ENCODE assay signal across 19 cellular contexts in the genomic region with DNA sequence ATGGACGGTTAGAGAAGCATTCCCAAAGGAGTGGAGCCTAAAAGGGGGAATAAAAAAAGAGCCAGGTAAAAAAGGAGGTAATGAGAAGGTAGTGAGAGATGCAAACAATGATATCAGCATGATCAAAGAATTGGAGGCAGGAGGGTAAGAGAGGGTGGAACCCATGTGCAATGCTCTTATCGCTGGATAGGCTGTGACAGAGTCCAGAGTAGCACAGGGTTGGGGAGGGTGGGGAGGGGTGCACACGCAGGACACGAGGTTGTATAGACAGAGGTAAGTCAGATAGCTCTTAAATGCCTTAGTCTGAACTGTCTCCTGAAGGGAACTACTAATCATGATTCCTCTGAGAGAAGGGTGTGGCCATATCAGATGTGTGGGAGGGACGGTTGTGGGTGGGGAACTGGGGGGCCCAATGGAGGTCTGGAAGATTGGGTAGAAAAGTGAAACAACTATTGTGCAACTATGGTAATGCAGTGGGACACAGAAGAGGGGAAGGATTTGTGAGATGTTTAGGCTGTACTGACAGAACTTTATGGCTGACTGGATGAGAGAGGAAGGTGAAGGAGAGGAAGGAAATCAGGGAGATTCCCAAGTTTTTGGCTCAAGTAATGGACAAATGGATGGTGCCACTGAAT.
A peak's percentile ranks its signal among the peaks of the same experiment; 100 is the strongest.
DNase-seq lines count a peak whose midpoint lies in the region; ATAC-seq and TF ChIP-seq lines count a peak whose summit lies in the region.
"Had no signal": no experiment of that assay in that cellular context is flagged by ENCODE, and none has a peak within 500 bp of the region (broad histone marks: within the 10 kb centered on the region; RNA-seq: fewer than 3 reads in every experiment).

No MANE protein-coding gene starts in this region.

- intact Hi-C loops in activated CD4-positive, alpha-beta T cell treated with anti-CD3 and anti-CD28 coated beads, Interleukin-2, amount 10 ng/mL, durations not matched to agents 24 days and 14 days (cut with micrococcal nuclease), result no loop called here
- intact Hi-C loops in activated CD4-positive, alpha-beta T cell treated with anti-CD3 and anti-CD28 coated beads for 36 hours (cut with DNase I, micrococcal nuclease), result no loop called here
- intact Hi-C loops in spleen (cut with DNase I; ENCODE audit: low total_unique reads), result no loop called here

- H3K4me3 Mint-ChIP-seq in activated CD4-positive, alpha-beta T cell treated with anti-CD3 and anti-CD28 coated beads, Interleukin-2, amount 10 ng/mL, durations not matched to agents 24 days and 14 days, result no peak overlapping the region
- H3K4me3 Mint-ChIP-seq in activated CD4-positive, alpha-beta T cell treated with anti-CD3 and anti-CD28 coated beads for 36 hours, result no peak overlapping the region
- no peak overlapping the region for H3K4me3 Mint-ChIP-seq in central memory CD8-positive, alpha-beta T cell
- H3K4me3 Mint-ChIP-seq: CD14-positive monocyte had no signal

- H3K27ac ChIP-seq in HEK293 (ENCODE audit: extremely low read depth, low read depth, low read length), result no peak overlapping the region
- H3K27ac ChIP-seq in neural cell (ENCODE audit: low read length), result peak overlapping the region; percentile 75
- H3K27ac ChIP-seq in spleen, result no peak overlapping the region
- H3K27ac ChIP-seq: 22Rv1, HL-60, PC-9, RWPE1 had no signal

- POLR2A ChIA-PET in activated CD4-positive, alpha-beta T cell treated with anti-CD3 and anti-CD28 coated beads for 36 hours (lab: Charles Lee), result no interaction called here
- POLR2A ChIA-PET in HEK293 (lab: Yijun Ruan, JAX), result no interaction called here

- TF ChIP-seq CTCF in HEK293 (tag by site-specific recombination; IDR thresholded peaks at IDR 0.05), result no peak
- no peak for TF ChIP-seq CTCF in neural cell (IDR thresholded peaks at IDR 0.05; ENCODE audit: poor library complexity, severe bottlenecking)
- no peak for TF ChIP-seq CTCF in spleen (IDR thresholded peaks at IDR 0.05 in 8 of 11, conservative IDR thresholded peaks at IDR 0.05 in 3 of 11)

- CTCF ChIA-PET in activated CD4-positive, alpha-beta T cell treated with anti-CD3 and anti-CD28 coated beads for 36 hours (lab: Charles Lee), result no interaction called here
- CTCF ChIA-PET in HEK293 (lab: Yijun Ruan, JAX), result no interaction called here

- no peak for DNase-seq in activated CD4-positive, alpha-beta T cell treated with anti-CD3 and anti-CD28 coated beads, Interleukin-2, amount 10 ng/mL, durations not matched to agents 24 days and 14 days
- no peak for DNase-seq in activated CD4-positive, alpha-beta T cell treated with anti-CD3 and anti-CD28 coated beads for 36 hours
- DNase-seq in central memory CD8-positive, alpha-beta T cell (ENCODE audit: low spot score in 2 of 2), result no peak
- DNase-seq in inferior parietal cortex (ENCODE audit: extremely low spot score) (no peak), spleen (no peak)
- DNase-seq: DMS79 treated with DMSO at 0.1 percent for 48 hours, NCI-H187 treated with DMSO at 0.1 percent for 48 hours, NCI-H226, NCI-H524, NCI-H82, PC-9, SIG-M5 had no signal

- H4K20me1 ChIP-seq in neural cell (ENCODE audit: insufficient read depth), result no peaks in the 10 kb centered on the region

- no peak for TF ChIP-seq RAD21 in neural cell (conservative IDR thresholded peaks at IDR 0.05)

- no peak overlapping the region for H2AFZ ChIP-seq in neural cell (ENCODE audit: low read depth, low read length)
- H2AFZ ChIP-seq: PC-9 had no signal

- peaks cover 9% of the 10 kb centered on the region for H3K36me3 Mint-ChIP-seq in activated CD4-positive, alpha-beta T cell treated with anti-CD3 and anti-CD28 coated beads, Interleukin-2, amount 10 ng/mL, durations not matched to agents 24 days and 14 days (ENCODE audit: low read depth)
- H3K36me3 Mint-ChIP-seq in activated CD4-positive, alpha-beta T cell treated with anti-CD3 and anti-CD28 coated beads for 36 hours (ENCODE audit: low read depth), result peaks cover 15% of the 10 kb centered on the region
- peaks cover 10% of the 10 kb centered on the region for H3K36me3 Mint-ChIP-seq in central memory CD8-positive, alpha-beta T cell (ENCODE audit: insufficient read depth)

- no peaks in the 10 kb centered on the region; a peak in 1 of 3 replicates for H3K36me3 ChIP-seq in HEK293 (ENCODE audit: control insufficient read depth in 2 of 2, insufficient read depth in 1 of 2, low read length in 2 of 2)
- no peaks in the 10 kb centered on the region for H3K36me3 ChIP-seq in neural cell (ENCODE audit: insufficient read depth, low read length)
- peaks cover 0 to 21% (median 0%) of the 10 kb centered on the region in 6 donors for H3K36me3 ChIP-seq in spleen

- H3K4me1 ChIP-seq in HEK293 (ENCODE audit: control insufficient read depth, insufficient read depth, low read length), result no peaks in the 10 kb centered on the region
- peaks cover 0 to 9% (median 0%) of the 10 kb centered on the region in 6 donors for H3K4me1 ChIP-seq in spleen

- peaks cover 12% of the 10 kb centered on the region for H3K4me1 Mint-ChIP-seq in activated CD4-positive, alpha-beta T cell treated with anti-CD3 and anti-CD28 coated beads, Interleukin-2, amount 10 ng/mL, durations not matched to agents 24 days and 14 days
- peaks cover 16% of the 10 kb centered on the region for H3K4me1 Mint-ChIP-seq in activated CD4-positive, alpha-beta T cell treated with anti-CD3 and anti-CD28 coated beads for 36 hours
- peaks cover 18% of the 10 kb centered on the region for H3K4me1 Mint-ChIP-seq in central memory CD8-positive, alpha-beta T cell

- peak overlapping the region; percentile 14 for H3K27ac Mint-ChIP-seq in activated CD4-positive, alpha-beta T cell treated with anti-CD3 and anti-CD28 coated beads, Interleukin-2, amount 10 ng/mL, durations not matched to agents 24 days and 14 days
- no peak overlapping the region for H3K27ac Mint-ChIP-seq in activated CD4-positive, alpha-beta T cell treated with anti-CD3 and anti-CD28 coated beads for 36 hours
- H3K27ac Mint-ChIP-seq in central memory CD8-positive, alpha-beta T cell (ENCODE audit: low read depth), result peak overlapping the region; percentile 23

- no peak for ATAC-seq in activated CD4-positive, alpha-beta T cell treated with anti-CD3 and anti-CD28 coated beads for 36 hours
- ATAC-seq in central memory CD8-positive, alpha-beta T cell (replicated peaks; ENCODE audit: extremely low read depth, poor library complexity, severe bottlenecking), result no peak
- no peak for ATAC-seq in HG03442 (IDR thresholded peaks at IDR 0.05; ENCODE audit: unreplicated experiment)

- peaks cover 4% of the 10 kb centered on the region for H3K9me3 Mint-ChIP-seq in activated CD4-positive, alpha-beta T cell treated with anti-CD3 and anti-CD28 coated beads, Interleukin-2, amount 10 ng/mL, durations not matched to agents 24 days and 14 days
- H3K9me3 Mint-ChIP-seq in activated CD4-positive, alpha-beta T cell treated with anti-CD3 and anti-CD28 coated beads for 36 hours (ENCODE audit: low read depth), result no peaks in the 10 kb centered on the region
- peaks cover 6% of the 10 kb centered on the region for H3K9me3 Mint-ChIP-seq in central memory CD8-positive, alpha-beta T cell
- H3K9me3 Mint-ChIP-seq: CD14-positive monocyte had no signal

- H3K9me2 ChIP-seq in neural cell (ENCODE audit: insufficient read depth, low read length), result no peaks in the 10 kb centered on the region

- H3K9me3 ChIP-seq in HEK293 (ENCODE audit: control insufficient read depth, insufficient read depth, low read depth, low read length), result no peaks in the 10 kb centered on the region
- H3K9me3 ChIP-seq in neural cell (ENCODE audit: low read length), result no peaks in the 10 kb centered on the region
- no peaks in the 10 kb centered on the region for H3K9me3 ChIP-seq in spleen

- peak overlapping the region; percentile 19 for H3K9ac ChIP-seq in neural cell (ENCODE audit: low read length)

- H3K27me3 ChIP-seq in neural cell (ENCODE audit: insufficient read depth, low read depth, low read length), result no peaks in the 10 kb centered on the region
- no peaks in the 10 kb centered on the region for H3K27me3 ChIP-seq in spleen (replicated peaks in 1 of 7)

- WGBS in spleen, 5 donors, result 83 to 93% (median 90%) methylated on average over 5 of the region's 5 CpGs

- peak overlapping the region; percentile 15 for H3K4me2 ChIP-seq in neural cell (ENCODE audit: low read length)
- H3K4me2 ChIP-seq: PC-9 had no signal

- no peak for TF ChIP-seq POLR2A in spleen (IDR thresholded peaks at IDR 0.05)

- no peak overlapping the region for H3K4me3 ChIP-seq in HEK293 (ENCODE audit: low read depth, low read length)
- peak overlapping the region; percentile 38 for H3K4me3 ChIP-seq in neural cell (ENCODE audit: low read length)
- no peak overlapping the region for H3K4me3 ChIP-seq in spleen
- H3K4me3 ChIP-seq: PC-9 had no signal

- H3K27me3 Mint-ChIP-seq in activated CD4-positive, alpha-beta T cell treated with anti-CD3 and anti-CD28 coated beads, Interleukin-2, amount 10 ng/mL, durations not matched to agents 24 days and 14 days, result no peaks in the 10 kb centered on the region
- H3K27me3 Mint-ChIP-seq in activated CD4-positive, alpha-beta T cell treated with anti-CD3 and anti-CD28 coated beads for 36 hours, result no peaks in the 10 kb centered on the region
- no peaks in the 10 kb centered on the region for H3K27me3 Mint-ChIP-seq in central memory CD8-positive, alpha-beta T cell

- no peak for TF ChIP-seq EP300 in neural cell (conservative IDR thresholded peaks at IDR 0.05; ENCODE audit: poor library complexity, severe bottlenecking)

- H3F3A ChIP-seq in neural cell (ENCODE audit: insufficient read depth, low read length, poor library complexity, severe bottlenecking), result no peaks in the 10 kb centered on the region

- no peaks in the 10 kb centered on the region for H3K79me2 ChIP-seq in neural cell (replicated peaks; ENCODE audit: insufficient read depth, low read length)

TF ChIP-seq in HEK293, 187 proteins besides CTCF, POLR2A, EP300 and RAD21:
- TF ChIP-seq KLF1 (tag by site-specific recombination; IDR thresholded peaks at IDR 0.05) (0 out of 2 replicates have a peak, but pooled peaks have one; percentile 26), ZNF366 (tag by site-specific recombination; conservative IDR thresholded peaks at IDR 0.05) (no peak), ZBTB20 (tag by site-specific recombination; IDR thresholded peaks at IDR 0.05) (no peak), ZNF776 (tag by site-specific recombination; IDR thresholded peaks at IDR 0.05; ENCODE audit: borderline replicate concordance) (no peak), ZNF155 (tag by site-specific recombination; IDR thresholded peaks at IDR 0.05) (no peak), ZFHX2 (tag by site-specific recombination; conservative IDR thresholded peaks at IDR 0.05) (peak; percentile 61; the same call in 1 of the 2 replicates)

TF ChIP-seq in neural cell, 6 proteins besides CTCF, POLR2A, EP300 and RAD21 (continues in another document):
- TF ChIP-seq TAF1 (IDR thresholded peaks at IDR 0.05; ENCODE audit: low read depth) (no peak), EZH2 (IDR thresholded peaks at IDR 0.05; ENCODE audit: borderline replicate concordance, insufficient read depth, low read length, poor library complexity, severe bottlenecking) (no peak)
